Comparison of ENCODE assay signal across 1 cellular context in genomic region chr1:232578681-232579195, GRCh38.
TF ChIP-seq lines count a peak whose summit lies in the region.

No MANE protein-coding gene starts in this region.

TF ChIP-seq in liver, 16 proteins besides CTCF, POLR2A, EP300 and RAD21 (continued from another document):
- no peak for TF ChIP-seq REST (IDR thresholded peaks at IDR 0.05)
